In genomic region chr6:144305985-144306384, GRCh38 we compare ENCODE assay signal across 9 cellular contexts. TPM values are rescaled to one million over a fixed set of nuclear protein-coding genes. Genes with fewer than 3 reads are reported as not detected.
A peak's percentile ranks its signal among the peaks of the same experiment; 100 is the strongest.
DNase-seq lines count a peak whose midpoint lies in the region; ATAC-seq and TF ChIP-seq lines count a peak whose summit lies in the region.
"Had no signal": no experiment of that assay in that cellular context is flagged by ENCODE, and none has a peak within 500 bp of the region (broad histone marks: within the 10 kb centered on the region; RNA-seq: fewer than 3 reads in every experiment).

No MANE protein-coding gene starts in this region.

- H3K4ac ChIP-seq in mesenchymal stem cell (ENCODE audit: low read depth in 1 of 2, low read length in 2 of 2) = no peak overlapping the region

- H3K27ac ChIP-seq in mesenchymal stem cell (ENCODE audit: low read length, poor library complexity, severe bottlenecking) (peak overlapping the region; percentile 12), WERI-Rb-1 (no peak overlapping the region)
- H3K27ac ChIP-seq: neutrophil had no signal

- H2AK5ac ChIP-seq in mesenchymal stem cell (ENCODE audit: low read length, severe bottlenecking) = peak overlapping the region; percentile 60

- H3K36me3 ChIP-seq in mesenchymal stem cell (ENCODE audit: control insufficient read depth in 1 of 2, insufficient read depth in 2 of 2, low read depth in 1 of 2, low read length in 2 of 2) (peaks cover 15 to 36% of the 10 kb centered on the region in 2 experiments), WERI-Rb-1 (no peaks in the 10 kb centered on the region)

- peaks cover 9% of the 10 kb centered on the region for H3K4me1 ChIP-seq in mesenchymal stem cell (ENCODE audit: control insufficient read depth, insufficient read depth, low read depth, low read length)

- POLR2A ChIA-PET in HEK293T (lab: Yijun Ruan, JAX) = no interaction called here

- no peak overlapping the region for H3K4me3 ChIP-seq in mesenchymal stem cell (ENCODE audit: insufficient read depth in 1 of 2, low read depth in 1 of 2, low read length in 2 of 2)
- no peak overlapping the region for H3K4me3 ChIP-seq in WERI-Rb-1 (ENCODE audit: low read depth, low read length)

- no peak overlapping the region for H3K9ac ChIP-seq in mesenchymal stem cell (ENCODE audit: low read length)

- H3K9me3 ChIP-seq in mesenchymal stem cell (ENCODE audit: control insufficient read depth, low read length) (no peaks in the 10 kb centered on the region), WERI-Rb-1 (ENCODE audit: severe bottlenecking) (no peaks in the 10 kb centered on the region)
- H3K9me3 ChIP-seq: neutrophil had no signal

- no peak overlapping the region for H2BK15ac ChIP-seq in mesenchymal stem cell (ENCODE audit: low read depth, poor library complexity, severe bottlenecking)

- no peak overlapping the region for H2BK5ac ChIP-seq in mesenchymal stem cell (ENCODE audit: low read depth, low read length, poor library complexity, severe bottlenecking)

- H3K14ac ChIP-seq in mesenchymal stem cell (ENCODE audit: low read length in 2 of 2) = no peak overlapping the region

- no peak overlapping the region for H3K4me2 ChIP-seq in mesenchymal stem cell (ENCODE audit: low read length, poor library complexity, severe bottlenecking)

- CTCF ChIA-PET in HEK293T (lab: Yijun Ruan, JAX) = interaction anchor here (1.0 kb wide), 1 partner anchor 10 kb away, joined by 3 read pairs; no protein-coding TSS in a partner anchor

- H3K27me3 ChIP-seq in mesenchymal stem cell (ENCODE audit: control insufficient read depth in 1 of 2, insufficient read depth in 1 of 2, low read length in 2 of 2) (no peaks in the 10 kb centered on the region), WERI-Rb-1 (ENCODE audit: insufficient read depth, low read depth, severe bottlenecking) (no peaks in the 10 kb centered on the region)
- H3K27me3 ChIP-seq: neutrophil had no signal

- no peak overlapping the region for H2BK12ac ChIP-seq in mesenchymal stem cell (ENCODE audit: low read length in 2 of 2)

- H3K23ac ChIP-seq in mesenchymal stem cell (ENCODE audit: low read length in 2 of 2) = peak overlapping the region in 1 of 2 experiments; percentile 6

- TF ChIP-seq CTCF in WERI-Rb-1 (IDR thresholded peaks at IDR 0.05; ENCODE audit: low read depth, low read length) = no peak

- no peak overlapping the region for H4K8ac ChIP-seq in mesenchymal stem cell (ENCODE audit: low read length)

- 93% methylated on average over 2 of the region's 3 CpGs for WGBS in mesenchymal stem cell

- H2AFZ ChIP-seq in mesenchymal stem cell (ENCODE audit: low read depth, low read length) = no peak overlapping the region

- DNase-seq in HEK293T (ENCODE audit: extremely low spot score) (no peak), OCI-M1 (lab: John Stamatoyannopoulos, UW) (peak; percentile 83), mesenchymal stem cell (no peak), NCI-H510A treated with DMSO at 0.1 percent for 48 hours (lab: John Stamatoyannopoulos, UW) (no peak), ecto neural progenitor cell (ENCODE audit: low spot score) (no peak), GM19240 (ENCODE audit: insufficient read length, low spot score) (no peak), WERI-Rb-1 (no peak)

- no peak overlapping the region for H4K91ac ChIP-seq in mesenchymal stem cell (ENCODE audit: low read length)

- no peak overlapping the region for H2BK120ac ChIP-seq in mesenchymal stem cell (ENCODE audit: low read depth, low read length)

- peak overlapping the region in 1 of 2 experiments; percentile 16 for H3K18ac ChIP-seq in mesenchymal stem cell (ENCODE audit: low read depth in 1 of 2, low read length in 2 of 2)

- peak; percentile 75 for ATAC-seq in GM18861 (IDR thresholded peaks at IDR 0.05; ENCODE audit: unreplicated experiment)

- peaks cover 29% of the 10 kb centered on the region for H3K79me1 ChIP-seq in mesenchymal stem cell (replicated peaks; ENCODE audit: low read length, poor library complexity, severe bottlenecking)

TF ChIP-seq in HEK293T, 16 proteins besides CTCF, POLR2A, EP300 and RAD21:
- TF ChIP-seq ZNF384 (IDR thresholded peaks at IDR 0.05) (no peak), HDGF (IDR thresholded peaks at IDR 0.05; ENCODE audit: borderline replicate concordance) (no peak), ELF4 (IDR thresholded peaks at IDR 0.05) (no peak), FOXA1 (IDR thresholded peaks at IDR 0.05) (no peak), L3MBTL2 (conservative IDR thresholded peaks at IDR 0.05) (0 out of 2 replicates have a peak, but pooled peaks have one; percentile 21), LEF1 (IDR thresholded peaks at IDR 0.05; ENCODE audit: borderline replicate concordance) (no peak), TARDBP (IDR thresholded peaks at IDR 0.05) (no peak), SP1 (IDR thresholded peaks at IDR 0.05) (no peak), SUZ12 (IDR thresholded peaks at IDR 0.05) (no peak)

RNA-seq across cellular contexts. Expression of gene UTRN, which starts 20.9 kb away (rescaled TPM):
- polyA plus RNA-seq in mesenchymal stem cell (2013, experiment 1 of 2) = 14.5 TPM
- 12.9 TPM for polyA plus RNA-seq in mesenchymal stem cell (2013, experiment 2 of 2)
